1 cellular context compared by ENCODE assay signal in genomic region chr1:56644064-56644940, GRCh38.
TF ChIP-seq lines count a peak whose summit lies in the region.

No MANE protein-coding gene starts in this region.

TF ChIP-seq in HepG2, 621 proteins besides CTCF, POLR2A, EP300 and RAD21 (continued from another document):
- TF ChIP-seq GATAD2A (CRISPR knock-in tag; IDR thresholded peaks at IDR 0.05) = peak; percentile 4; the same call in 1 of the 2 replicates
- 0 out of 2 replicates have a peak, but pooled peaks have one; percentile 23 for TF ChIP-seq TGIF2 (CRISPR knock-in tag; IDR thresholded peaks at IDR 0.05)
